ENCODE assay signal across 8 cellular contexts in the genomic region with DNA sequence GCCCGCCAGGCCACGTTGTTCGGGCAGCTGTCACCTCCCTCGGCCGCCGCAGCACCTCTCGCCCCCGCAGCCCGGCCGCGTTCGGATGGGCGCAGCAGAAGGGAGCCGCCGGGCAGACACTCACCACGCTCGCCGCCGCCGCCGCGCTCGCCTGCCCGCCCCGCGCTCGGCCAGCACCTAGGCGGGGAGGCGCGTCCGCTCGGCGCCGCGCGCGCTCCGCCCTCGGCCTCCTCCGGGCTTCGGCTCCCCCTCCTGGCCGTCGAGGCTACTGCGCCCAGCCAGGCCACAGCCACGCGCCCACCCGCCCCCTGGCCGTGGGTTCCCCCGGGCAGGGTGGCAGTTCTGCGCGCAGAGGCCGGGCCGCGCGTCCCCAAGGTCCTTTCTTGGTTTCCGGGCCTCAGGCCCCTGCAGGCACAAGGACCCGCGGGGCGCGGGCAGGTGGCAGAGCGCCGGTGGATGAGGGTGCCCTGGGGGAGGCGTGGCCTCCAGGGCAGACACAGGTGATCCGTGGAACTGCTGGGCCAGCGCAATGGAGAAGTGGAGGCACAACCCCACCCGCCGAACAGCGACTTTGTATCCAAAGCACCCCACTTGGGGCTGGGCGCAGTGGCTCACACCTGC. TPM values are rescaled to one million over a fixed set of nuclear protein-coding genes. Genes with fewer than 3 reads are reported as not detected.
DNase-seq lines count a peak whose midpoint lies in the region; ATAC-seq and TF ChIP-seq lines count a peak whose summit lies in the region.

A gene (minus strand): TSS at position 189 of the 621 bp plus-strand sequence. CDS start 3,275 bp downstream, outside the sequence.

- intact Hi-C loops in right cardiac atrium (cut with DNase I) = no loop called here

- H3K27ac ChIP-seq in right cardiac atrium (ENCODE audit: low read length) = peak within 1 kb of the TSS; percentile 26

- H3K4me3 Mint-ChIP-seq in T-helper 17 cell = peak within 1 kb of the TSS; percentile 96

- H3K36me3 Mint-ChIP-seq in T-helper 17 cell (ENCODE audit: low read depth) = no peaks in the 10 kb centered on the region

- peak; percentile 73 for ATAC-seq in T-helper 17 cell
- peak; percentile 59 to 61 for ATAC-seq in right cardiac atrium

- POLR2A ChIA-PET in HEK293T (lab: Yijun Ruan, JAX) = interaction anchor here (2.3 kb wide), 1 partner anchor 21 kb away, joined by 15 read pairs; a partner anchor contains a TSS

- H3K9me3 ChIP-seq in T-helper 17 cell (ENCODE audit: control insufficient read depth, low read length, poor library complexity, severe bottlenecking) (no peaks in the 10 kb centered on the region), right cardiac atrium (ENCODE audit: control insufficient read depth, low read length) (no peaks in the 10 kb centered on the region)

- 4% methylated on average over 69 of the region's 69 CpGs for WGBS in right cardiac atrium

- H3K27me3 Mint-ChIP-seq in T-helper 17 cell = no peaks in the 10 kb centered on the region

- DNase-seq in GM12865 (ENCODE audit: low read depth) (peak; percentile 88), HEK293T (ENCODE audit: extremely low spot score) (peak; percentile 91), MV-4-11 (lab: John Stamatoyannopoulos, UW) (peak; percentile 63), T-helper 17 cell (peak; percentile 76 to 84 (median 82)), amygdala (lab: John Stamatoyannopoulos, UW) (peak in 41 of 56 donors; percentile 27 to 85 (median 69)), right cardiac atrium (peak; percentile 80 to 93 (median 93)), renal cortical epithelial cell (ENCODE audit: low read depth) (peak; percentile 19), pons (ENCODE audit: low spot score) (no peak)

- H3K4me3 ChIP-seq in GM12865 (ENCODE audit: low read depth, low read length) (peak within 1 kb of the TSS; percentile 92), right cardiac atrium (ENCODE audit: low read length) (peak within 1 kb of the TSS; percentile 66)

- TF ChIP-seq CTCF in GM12865 (IDR thresholded peaks at IDR 0.05; ENCODE audit: insufficient read depth, low read depth, low read length, missing control alignments) = peak; percentile 79

- CTCF ChIA-PET in HEK293T (lab: Yijun Ruan, JAX) = no interaction called here

- peaks cover 10% of the 10 kb centered on the region for H3K4me1 Mint-ChIP-seq in T-helper 17 cell

- peaks cover 6% of the 10 kb centered on the region for H3K4me1 ChIP-seq in right cardiac atrium (ENCODE audit: control insufficient read depth, insufficient read depth, low read length)

- no peaks in the 10 kb centered on the region for H3K27me3 ChIP-seq in right cardiac atrium (ENCODE audit: control insufficient read depth, insufficient read depth)

- peak within 1 kb of the TSS; percentile 81 for H3K27ac Mint-ChIP-seq in T-helper 17 cell

TF ChIP-seq in HEK293T, 16 proteins besides CTCF, POLR2A, EP300 and RAD21:
- TF ChIP-seq SP1 (IDR thresholded peaks at IDR 0.05) (no peak), FOXK2 (IDR thresholded peaks at IDR 0.05) (no peak), LEF1 (IDR thresholded peaks at IDR 0.05; ENCODE audit: borderline replicate concordance) (no peak), FOXA1 (IDR thresholded peaks at IDR 0.05) (no peak), CTBP1 (IDR thresholded peaks at IDR 0.05; ENCODE audit: borderline replicate concordance) (no peak), ARNT (IDR thresholded peaks at IDR 0.05) (0 out of 2 replicates have a peak, but pooled peaks have one; percentile 13), ELF4 (IDR thresholded peaks at IDR 0.05) (no peak), ZNF384 (IDR thresholded peaks at IDR 0.05) (no peak), NFRKB (IDR thresholded peaks at IDR 0.05) (no peak)

RNA-seq across cellular contexts. Expression of the gene that starts here (rescaled TPM):
- total RNA-seq in T-helper 17 cell = 10 to 100 TPM; 16.4 to 20.3 TPM
- 1 to 10 TPM; 3.8 to 9.0 (median 6.5) TPM for total RNA-seq in right cardiac atrium
- polyA plus RNA-seq in right cardiac atrium = 4.1 TPM
- 16.3 and 22.6 TPM in 2 replicates for total RNA-seq in renal cortical epithelial cell
